ENCODE assay signal across 1 cellular context in genomic region chr3:49093853-49094767, GRCh38.
A peak's percentile ranks its signal among the peaks of the same experiment; 100 is the strongest.
TF ChIP-seq lines count a peak whose summit lies in the region.

TSS of gene QRICH1 (minus strand) at chr3:49094071. CDS start at chr3:49077017, 17,054 bp downstream.

TF ChIP-seq in H1, 55 proteins besides CTCF, POLR2A, EP300 and RAD21 (continued from another document):
- TF ChIP-seq BRCA1 (IDR thresholded peaks at IDR 0.05; ENCODE audit: low read depth, low read length) (peak; percentile 100), SP4 (IDR thresholded peaks at IDR 0.05; ENCODE audit: low read length) (no peak), SIN3A (conservative IDR thresholded peaks at IDR 0.05 in 1 of 2, IDR thresholded peaks at IDR 0.05 in 1 of 2; ENCODE audit: low read depth in 1 of 2, low read length in 2 of 2) (peak in 1 of 2 experiments; percentile 69; a peak in 1 of 4 replicates), KDM5A (IDR thresholded peaks at IDR 0.05; ENCODE audit: low read length) (peak; percentile 93), EGR1 (IDR thresholded peaks at IDR 0.05; ENCODE audit: borderline replicate concordance, low read depth, low read length) (peak; percentile 95; the same call in 1 of the 2 replicates), SP2 (IDR thresholded peaks at IDR 0.05; ENCODE audit: low read length) (no peak), E2F6 (IDR thresholded peaks at IDR 0.05) (peak; percentile 6; the same call in 1 of the 2 replicates), POLR2AphosphoS5 (IDR thresholded peaks at IDR 0.05; ENCODE audit: low read depth, low read length) (peak; percentile 95), SIRT6 (IDR thresholded peaks at IDR 0.05; ENCODE audit: low read length) (no peak), CHD2 (IDR thresholded peaks at IDR 0.05; ENCODE audit: low read length) (peak; percentile 100), RBBP5 (IDR thresholded peaks at IDR 0.05; ENCODE audit: borderline replicate concordance, low read depth, low read length) (peak; percentile 43), KDM1A (IDR thresholded peaks at IDR 0.05; ENCODE audit: borderline replicate concordance, low read length) (no peak), TAF7 (optimal IDR thresholded peaks at IDR 0.05; ENCODE audit: borderline replicate concordance, low read depth, low read length) (peak; percentile 95), CHD7 (IDR thresholded peaks at IDR 0.05; ENCODE audit: insufficient replicate concordance, low read length) (no peak), PHF8 (conservative IDR thresholded peaks at IDR 0.05; ENCODE audit: low read depth, low read length) (peak; percentile 94), CTBP2 (IDR thresholded peaks at IDR 0.05; ENCODE audit: borderline replicate concordance, insufficient read depth, insufficient read length, low read length) (no peak), ASH2L (IDR thresholded peaks at IDR 0.05; ENCODE audit: low read length) (peak; percentile 67), TAF1 (IDR thresholded peaks at IDR 0.05; ENCODE audit: low read depth, low read length) (peak; percentile 99), USF2 (IDR thresholded peaks at IDR 0.05; ENCODE audit: low read length) (no peak), MAX (IDR thresholded peaks at IDR 0.05) (0 out of 2 replicates have a peak, but pooled peaks have one; percentile 18), TBP (IDR thresholded peaks at IDR 0.05; ENCODE audit: low read depth, low read length) (peak; percentile 95), KDM4A (IDR thresholded peaks at IDR 0.05; ENCODE audit: low read depth, low read length, severe bottlenecking) (peak; percentile 100), TCF12 (IDR thresholded peaks at IDR 0.05; ENCODE audit: low read depth, low read length) (no peak), YY1 (IDR thresholded peaks at IDR 0.05; ENCODE audit: low read depth, low read length) (peak; percentile 97), SAP30 (IDR thresholded peaks at IDR 0.05; ENCODE audit: insufficient read depth, insufficient replicate concordance, low read length) (no peak), GTF2F1 (IDR thresholded peaks at IDR 0.05; ENCODE audit: borderline replicate concordance, low read depth, low read length) (no peak; the same call in 1 of the 2 replicates)
